Comparison of ENCODE assay signal across 22 cellular contexts in genomic region chr6:29035951-29036350, GRCh38. TPM values are rescaled to one million over a fixed set of nuclear protein-coding genes. Genes with fewer than 3 reads are reported as not detected.
DNase-seq lines count a peak whose midpoint lies in the region; ATAC-seq, FAIRE-seq and TF ChIP-seq lines count a peak whose summit lies in the region.
"Had no signal": no experiment of that assay in that cellular context is flagged by ENCODE, and none has a peak within 500 bp of the region (broad histone marks: within the 10 kb centered on the region; RNA-seq: fewer than 3 reads in every experiment).

No MANE protein-coding gene starts in this region.

- H4K8ac ChIP-seq in H1 (ENCODE audit: extremely low read depth, insufficient read depth, low read length), result no peak overlapping the region
- H4K8ac ChIP-seq in neuronal stem cell (ENCODE audit: low read depth, low read length), result no peak overlapping the region

- H3K4me2 ChIP-seq in H1 (ENCODE audit: insufficient read depth in 1 of 2, low read depth in 2 of 2, low read length in 2 of 2), result no peak overlapping the region
- H3K4me2 ChIP-seq in neuronal stem cell (ENCODE audit: insufficient read depth, low read length, poor library complexity, severe bottlenecking), result no peak overlapping the region
- H3K4me2 ChIP-seq: A549 had no signal

- H2BK15ac ChIP-seq in H1 (ENCODE audit: low read length), result no peak overlapping the region
- no peak overlapping the region for H2BK15ac ChIP-seq in neuronal stem cell (ENCODE audit: low read length)

- POLR2A ChIA-PET in H1 (lab: Charles Lee; ENCODE audit: partially characterized antibody), result no interaction called here
- POLR2A ChIA-PET in T-cell (lab: Charles Lee), result interaction anchor here in 1 of 2 donors (0.6 kb wide), 1 partner anchor 32 kb away, joined by 3 read pairs; no protein-coding TSS in a partner anchor

- ATAC-seq in Right ventricle myocardium inferior, result no peak
- no peak for ATAC-seq in T-cell (replicated peaks in 1 of 4)
- ATAC-seq: A549, HepG2 had no signal

- CTCF ChIA-PET in H1 (lab: Charles Lee; ENCODE audit: partially characterized antibody) (no interaction called here), T-cell (lab: Charles Lee) (no interaction called here)

- no peak overlapping the region for H3K56ac ChIP-seq in H1 (replicated peaks; ENCODE audit: insufficient read length, low read depth, low read length)

- H3K27me3 Mint-ChIP-seq in T-cell, result peaks cover 32 to 41% of the 10 kb centered on the region in 2 donors

- no peak for TF ChIP-seq POLR2A in H1 (IDR thresholded peaks at IDR 0.05; ENCODE audit: control extremely low read depth in 1 of 2, low read depth in 2 of 2, low read length in 2 of 2)

- no peak overlapping the region for H3K27ac ChIP-seq in H1 (ENCODE audit: low read depth, low read length)
- no peak overlapping the region for H3K27ac ChIP-seq in neuronal stem cell (replicated peaks; ENCODE audit: low read length)
- no peak overlapping the region for H3K27ac ChIP-seq in dorsolateral prefrontal cortex
- H3K27ac ChIP-seq: 22Rv1, A549, C4-2B, GM23248 had no signal

- H3K4me3 ChIP-seq in H1 (ENCODE audit: extremely low read depth in 1 of 4, insufficient read depth in 2 of 4, low read depth in 3 of 4, low read length in 4 of 4) (no peak overlapping the region), neuronal stem cell (ENCODE audit: low read length in 2 of 2) (no peak overlapping the region), dorsolateral prefrontal cortex (no peak overlapping the region)
- H3K4me3 ChIP-seq: A549, GM23248, HAP-1 had no signal

- 93% methylated on average over 24 of the region's 24 CpGs; no CpG with 5 or more reads in 1 of the 2 experiments for WGBS in H1 (ENCODE audit: extremely low coverage in 1 of 2, insufficient coverage in 1 of 2, insufficient read length in 1 of 2, insufficient replicate concordance in 2 of 2, low coverage in 1 of 2, low lambda C conversion rate in 2 of 2, missing lambda C conversion rate in 1 of 2), 2 experiments
- WGBS in neuronal stem cell (ENCODE audit: extremely low coverage in 2 of 2, insufficient read length in 2 of 2, insufficient replicate concordance in 1 of 2), 2 donors, result no CpG with 5 or more reads among the region's 24 CpGs

- H3K36me3 ChIP-seq in H1 (ENCODE audit: control insufficient read depth in 2 of 4, insufficient read depth in 4 of 4, low read length in 3 of 4) (no peaks in the 10 kb centered on the region), neuronal stem cell (replicated peaks in 1 of 2; ENCODE audit: control insufficient read depth in 2 of 2, insufficient read depth in 2 of 2, low read length in 2 of 2) (no peaks in the 10 kb centered on the region)
- H3K36me3 ChIP-seq: HAP-1 had no signal

- H4K20me1 ChIP-seq in H1 (replicated peaks in 1 of 2; ENCODE audit: control insufficient read depth in 1 of 2, insufficient read depth in 2 of 2, low read length in 2 of 2), result no peaks in the 10 kb centered on the region

- H3K14ac ChIP-seq in H1 (ENCODE audit: insufficient read length) (no peak overlapping the region), neuronal stem cell (ENCODE audit: low read length) (no peak overlapping the region)

- H3K4me1 Mint-ChIP-seq in T-cell, result no peaks in the 10 kb centered on the region
- H3K4me1 Mint-ChIP-seq: IgD-negative memory B cell had no signal

- H2BK12ac ChIP-seq in H1 (ENCODE audit: low read depth, low read length) (no peak overlapping the region), neuronal stem cell (ENCODE audit: low read length) (no peak overlapping the region)

- H3K4me1 ChIP-seq in H1 (replicated peaks in 1 of 4; ENCODE audit: control insufficient read depth in 3 of 4, insufficient read depth in 4 of 4, low read length in 3 of 4) (no peaks in the 10 kb centered on the region), neuronal stem cell (ENCODE audit: control insufficient read depth in 2 of 2, insufficient read depth in 1 of 2, low read depth in 1 of 2, low read length in 2 of 2) (no peaks in the 10 kb centered on the region)
- H3K4me1 ChIP-seq: A549, Caco-2 had no signal

- no peak overlapping the region for H4K5ac ChIP-seq in H1 (ENCODE audit: insufficient read length, low read depth, low read length)

- no peak overlapping the region for H4K91ac ChIP-seq in H1 (replicated peaks; ENCODE audit: insufficient read length, low read length)
- no peak overlapping the region for H4K91ac ChIP-seq in neuronal stem cell (ENCODE audit: low read depth, low read length, poor library complexity)

- H3K27me3 ChIP-seq in H1 (replicated peaks in 1 of 4; ENCODE audit: control insufficient read depth in 3 of 4, extremely low read depth in 1 of 4, insufficient read depth in 3 of 4, low read length in 3 of 4), result no peaks in the 10 kb centered on the region
- no peaks in the 10 kb centered on the region for H3K27me3 ChIP-seq in neuronal stem cell (ENCODE audit: control insufficient read depth in 3 of 3, insufficient read depth in 3 of 3, low read depth in 1 of 3, low read length in 3 of 3)
- peaks cover 0 to 47% (median 1%) of the 10 kb centered on the region in 45 donors for H3K27me3 ChIP-seq in dorsolateral prefrontal cortex

- FAIRE-seq in H1 (lab: Jason Lieb, UNC), result no peak
- FAIRE-seq: A549 had no signal

- H3K18ac ChIP-seq in H1 (ENCODE audit: extremely low read depth, low read length), result no peak overlapping the region
- H3K18ac ChIP-seq in neuronal stem cell (ENCODE audit: low read length), result peak overlapping the region; percentile 33

- DNase-seq in Right ventricle myocardium inferior (ENCODE audit: missing footprints) (peak; percentile 37), cardiac septum (ENCODE audit: low spot score) (no peak), H1 (ENCODE audit: low read depth in 1 of 2, low spot score in 2 of 2) (no peak), neuronal stem cell (ENCODE audit: low spot score) (no peak), Kasumi-1 (lab: John Stamatoyannopoulos, UW) (no peak), T-cell (no peak), dorsolateral prefrontal cortex (no peak)
- DNase-seq: AML-193; Caco-2; CD4-positive, alpha-beta T cell; DMS153; DMS79; GF-D8; GM23248 had no signal

- H3K9me3 ChIP-seq in H1 (ENCODE audit: insufficient read depth in 2 of 2, low read depth in 1 of 2, low read length in 1 of 2) (no peaks in the 10 kb centered on the region), neuronal stem cell (replicated peaks in 1 of 2; ENCODE audit: control insufficient read depth in 2 of 2, insufficient read depth in 1 of 2, low read depth in 1 of 2, low read length in 2 of 2) (no peaks in the 10 kb centered on the region)
- H3K9me3 ChIP-seq: A549, Caco-2, HAP-1 had no signal

- H3K36me3 Mint-ChIP-seq in T-cell, result no peaks in the 10 kb centered on the region
- H3K36me3 Mint-ChIP-seq: IgD-negative memory B cell had no signal

- no peak overlapping the region for H3K9ac ChIP-seq in H1 (replicated peaks in 1 of 4; ENCODE audit: extremely low read depth in 1 of 4, low read depth in 3 of 4, low read length in 3 of 4)
- H3K9ac ChIP-seq in neuronal stem cell (ENCODE audit: low read depth, low read length, poor library complexity), result no peak overlapping the region
- H3K9ac ChIP-seq: GM23248 had no signal

- H3K4ac ChIP-seq in H1 (replicated peaks; ENCODE audit: insufficient read length, low read depth, low read length) (no peak overlapping the region), neuronal stem cell (ENCODE audit: low read length) (no peak overlapping the region)

- H3K4me3 Mint-ChIP-seq in T-cell, result no peak overlapping the region
- H3K4me3 Mint-ChIP-seq: CD4-positive, alpha-beta T cell had no signal

- H2AFZ ChIP-seq in H1 (ENCODE audit: low read length), result no peak overlapping the region
- H2AFZ ChIP-seq in neuronal stem cell (ENCODE audit: low read length), result no peak overlapping the region
- H2AFZ ChIP-seq: GM23248 had no signal

- H3K79me1 ChIP-seq in H1 (ENCODE audit: low read depth, low read length) (no peaks in the 10 kb centered on the region), neuronal stem cell (ENCODE audit: low read depth, low read length) (no peaks in the 10 kb centered on the region)

- TF ChIP-seq EP300 in H1 (IDR thresholded peaks at IDR 0.05; ENCODE audit: borderline replicate concordance in 1 of 2, low read depth in 2 of 2, low read length in 2 of 2), result no peak

- no peaks in the 10 kb centered on the region for H3K9me3 Mint-ChIP-seq in T-cell
- H3K9me3 Mint-ChIP-seq: CD4-positive, alpha-beta T cell had no signal

- no peak overlapping the region for H3K27ac Mint-ChIP-seq in T-cell
- H3K27ac Mint-ChIP-seq: CD4-positive, alpha-beta T cell had no signal

- H3K23me2 ChIP-seq in H1 (ENCODE audit: low read depth, low read length), result no peaks in the 10 kb centered on the region

- H3K23ac ChIP-seq in H1 (ENCODE audit: insufficient read length) (no peak overlapping the region), neuronal stem cell (ENCODE audit: low read depth, low read length, poor library complexity) (no peak overlapping the region)

- H2BK5ac ChIP-seq in H1 (ENCODE audit: low read depth, low read length), result no peak overlapping the region
- no peak overlapping the region for H2BK5ac ChIP-seq in neuronal stem cell (ENCODE audit: low read length)

- intact Hi-C loops in Right ventricle myocardium inferior (cut with DNase I), result no loop called here
- intact Hi-C loops in cardiac septum (cut with DNase I), result no loop called here
- intact Hi-C loops in dorsolateral prefrontal cortex (cut with DNase I), result no loop called here

- H2AK5ac ChIP-seq in H1 (ENCODE audit: low read depth, low read length) (no peak overlapping the region), neuronal stem cell (ENCODE audit: low read depth, low read length) (no peak overlapping the region)

- TF ChIP-seq CTCF in H1 (IDR thresholded peaks at IDR 0.05; ENCODE audit: control extremely low read depth in 1 of 3, insufficient read depth in 1 of 3, low read depth in 1 of 3, low read length in 3 of 3) (no peak), dorsolateral prefrontal cortex (IDR thresholded peaks at IDR 0.05 in 54 of 56, conservative IDR thresholded peaks at IDR 0.05 in 2 of 56; ENCODE audit: low read depth in 1 of 56, partially characterized antibody in 56 of 56) (no peak)

- no peak for TF ChIP-seq RAD21 in H1 (IDR thresholded peaks at IDR 0.05 in 1 of 2, conservative IDR thresholded peaks at IDR 0.05 in 1 of 2; ENCODE audit: low read depth in 2 of 2, low read length in 2 of 2)

- H2BK120ac ChIP-seq in H1 (replicated peaks; ENCODE audit: low read depth, low read length) (no peak overlapping the region), neuronal stem cell (ENCODE audit: low read depth, low read length) (no peak overlapping the region)

- no peak overlapping the region for H2BK20ac ChIP-seq in H1 (ENCODE audit: low read length)

- H3K79me2 ChIP-seq in H1 (ENCODE audit: control insufficient read depth in 1 of 2, insufficient read depth in 2 of 2, low read length in 2 of 2), result no peaks in the 10 kb centered on the region

RNA-seq across cellular contexts. Expression of gene OR2W1, which starts 9.0 kb away (rescaled TPM):
- total RNA-seq in Right ventricle myocardium inferior (not detected), cardiac septum (not detected), T-cell (not detected), dorsolateral prefrontal cortex (not detected)
- not detected in 2 replicates for total RNA-seq in H1 (2021; fragmentation: NEBNext Ultra II Directional; extraction: Animal tissue kit (Norgen Biotek cat#: 25700))
- not detected in 2 replicates for polyA plus RNA-seq in H1 (2011; rRNA removed)
- polyA plus RNA-seq in H1 (2011; cell fraction: cytosol; rRNA removed), result not detected
- polyA plus RNA-seq in H1 (2011; cell fraction: nucleus; rRNA removed), result not detected
- not detected in 4 replicates for polyA plus RNA-seq in H1 (2012, experiment 1 of 2)
- not detected for polyA plus RNA-seq in H1 (2012, experiment 2 of 2)
- not detected for polyA plus RNA-seq in H1 (2013, experiment 1 of 2)
- not detected for polyA plus RNA-seq in H1 (2013, experiment 2 of 2)
- polyA minus RNA-seq in H1 (2011; rRNA and poly(A)+ RNA removed), result not detected in 2 replicates
- polyA minus RNA-seq in H1 (2011; cell fraction: cytosol; rRNA and poly(A)+ RNA removed), result not detected
- polyA minus RNA-seq in H1 (2011; cell fraction: nucleus; rRNA and poly(A)+ RNA removed), result not detected
- not detected for polyA plus RNA-seq in neuronal stem cell (2013, experiment 1 of 2)
- not detected for polyA plus RNA-seq in neuronal stem cell (2013, experiment 2 of 2)
- total RNA-seq: Caco-2; CD4-positive, alpha-beta T cell; Daoy; GM23248; HepG2 had no signal
- polyA plus RNA-seq: A549, BJ, GM23248, HepG2, IgD-negative memory B cell had no signal

RNA-seq across cellular contexts. Expression of gene ZNF311, which starts 30.8 kb away (rescaled TPM):
- total RNA-seq in Right ventricle myocardium inferior, result 0.35 TPM
- total RNA-seq in cardiac septum, result 0.22 TPM
- total RNA-seq in H1 (2021; fragmentation: NEBNext Ultra II Directional; extraction: Animal tissue kit (Norgen Biotek cat#: 25700)), result 4.2 and 4.3 TPM in 2 replicates
- polyA plus RNA-seq in H1 (2011; rRNA removed), result 1.4 and 1.9 TPM in 2 replicates
- polyA plus RNA-seq in H1 (2011; cell fraction: cytosol; rRNA removed), result 3.1 TPM
- 2.4 TPM for polyA plus RNA-seq in H1 (2011; cell fraction: nucleus; rRNA removed)
- polyA plus RNA-seq in H1 (2012, experiment 1 of 2), result 1.9 to 3.4 TPM (median 2.9 TPM) in 4 replicates
- 0.26 TPM for polyA plus RNA-seq in H1 (2012, experiment 2 of 2)
- polyA plus RNA-seq in H1 (2013, experiment 1 of 2), result 2.2 TPM
- polyA plus RNA-seq in H1 (2013, experiment 2 of 2), result 2.0 TPM
- 4.4 and 4.6 TPM in 2 replicates for polyA minus RNA-seq in H1 (2011; rRNA and poly(A)+ RNA removed)
- 1.6 TPM for polyA minus RNA-seq in H1 (2011; cell fraction: cytosol; rRNA and poly(A)+ RNA removed)
- polyA minus RNA-seq in H1 (2011; cell fraction: nucleus; rRNA and poly(A)+ RNA removed), result 5.1 TPM
- 2.8 TPM for polyA plus RNA-seq in neuronal stem cell (2013, experiment 1 of 2)
- polyA plus RNA-seq in neuronal stem cell (2013, experiment 2 of 2), result 2.7 TPM
- total RNA-seq in T-cell, result under 1 TPM; 0.22 to 0.61 (median 0.30) TPM
- 1 to 10 TPM in 21 of 120 experiments, under 1 TPM in 96, not detected in 3; 0.16 to 1.7 (median 0.59) TPM for total RNA-seq in dorsolateral prefrontal cortex
- total RNA-seq: HepG2 had no signal
- polyA plus RNA-seq: HepG2, IgD-negative memory B cell had no signal

RNA-seq across cellular contexts. Expression of gene OR2B3, which starts 51.2 kb away (rescaled TPM):
- total RNA-seq in Right ventricle myocardium inferior, result not detected
- total RNA-seq in cardiac septum, result not detected
- total RNA-seq in H1 (2021; fragmentation: NEBNext Ultra II Directional; extraction: Animal tissue kit (Norgen Biotek cat#: 25700)), result not detected in 2 replicates
- polyA plus RNA-seq in H1 (2011; rRNA removed), result not detected in 2 replicates
- polyA plus RNA-seq in H1 (2011; cell fraction: cytosol; rRNA removed), result not detected
- polyA plus RNA-seq in H1 (2011; cell fraction: nucleus; rRNA removed), result not detected
- not detected in 4 replicates for polyA plus RNA-seq in H1 (2012, experiment 1 of 2)
- polyA plus RNA-seq in H1 (2012, experiment 2 of 2), result not detected
- not detected for polyA plus RNA-seq in H1 (2013, experiment 1 of 2)
- polyA plus RNA-seq in H1 (2013, experiment 2 of 2), result not detected
- polyA minus RNA-seq in H1 (2011; rRNA and poly(A)+ RNA removed), result not detected in 2 replicates
- not detected for polyA minus RNA-seq in H1 (2011; cell fraction: cytosol; rRNA and poly(A)+ RNA removed)
- polyA minus RNA-seq in H1 (2011; cell fraction: nucleus; rRNA and poly(A)+ RNA removed), result not detected
- polyA plus RNA-seq in neuronal stem cell (2013, experiment 1 of 2), result not detected
- not detected for polyA plus RNA-seq in neuronal stem cell (2013, experiment 2 of 2)
- not detected for total RNA-seq in T-cell
- not detected for total RNA-seq in dorsolateral prefrontal cortex
- total RNA-seq: Caco-2; CD4-positive, alpha-beta T cell; Daoy; GM23248; HepG2 had no signal
- polyA plus RNA-seq: A549, BJ, GM23248, HepG2, IgD-negative memory B cell had no signal
